ENCODE assay signal across 2 cellular contexts in genomic region chr17:82722341-82723013, GRCh38.
TF ChIP-seq lines count a peak whose summit lies in the region.

No MANE protein-coding gene starts in this region.

TF ChIP-seq in IMR-90, 13 proteins besides CTCF, POLR2A, EP300 and RAD21:
- TF ChIP-seq USF2 (IDR thresholded peaks at IDR 0.05; ENCODE audit: low read depth, low read length) (no peak), CEBPB (IDR thresholded peaks at IDR 0.05; ENCODE audit: low read depth, low read length) (0 out of 2 replicates have a peak, but pooled peaks have one; percentile 22)

TF ChIP-seq in HepG2, 621 proteins besides CTCF, POLR2A, EP300 and RAD21:
- TF ChIP-seq ZBTB46 (CRISPR knock-in tag; IDR thresholded peaks at IDR 0.05; ENCODE audit: borderline replicate concordance) (no peak), CEBPB (IDR thresholded peaks at IDR 0.05; ENCODE audit: borderline replicate concordance, low read depth, low read length) (peak; percentile 37; the same call in 1 of the 2 replicates), SPEN (CRISPR knock-in tag; IDR thresholded peaks at IDR 0.05; ENCODE audit: low read depth) (no peak)
